In the genomic region with DNA sequence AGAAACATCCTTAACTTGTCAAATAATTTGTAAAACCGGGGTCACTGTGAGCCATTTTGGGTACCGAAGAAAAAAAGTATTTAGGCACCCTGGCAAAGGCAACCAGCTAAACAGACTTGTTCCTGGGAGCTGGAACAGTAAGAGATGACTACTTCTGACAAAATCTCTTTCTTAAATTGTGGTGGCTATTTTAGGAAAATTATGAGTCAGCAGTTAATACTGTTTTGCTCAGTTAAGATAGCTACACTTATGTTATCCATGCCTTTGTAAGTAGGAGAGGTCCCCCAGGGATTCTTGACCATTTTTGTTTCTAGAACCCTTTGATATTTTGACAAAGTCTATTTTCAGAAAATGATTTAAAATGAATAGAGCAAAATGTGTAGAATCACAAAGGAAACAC, we compare ENCODE assay signal across 15 cellular contexts.
DNase-seq lines count a peak whose midpoint lies in the region; ATAC-seq, FAIRE-seq and TF ChIP-seq lines count a peak whose summit lies in the region.
"Had no signal": no experiment of that assay in that cellular context is flagged by ENCODE, and none has a peak within 500 bp of the region (broad histone marks: within the 10 kb centered on the region; RNA-seq: fewer than 3 reads in every experiment).

No MANE protein-coding gene starts in this region.

- peak; percentile 54 to 58 for ATAC-seq in right cardiac atrium
- ATAC-seq in naive thymus-derived CD8-positive, alpha-beta T cell = no peak
- ATAC-seq: CD8-positive, alpha-beta T cell had no signal

- no peaks in the 10 kb centered on the region for H4K20me1 ChIP-seq in mammary epithelial cell (ENCODE audit: insufficient read depth, low read length)

- H3K4me1 Mint-ChIP-seq in naive thymus-derived CD8-positive, alpha-beta T cell = peaks cover 0 to 13% (median 10%) of the 10 kb centered on the region in 4 donors

- H3K4me3 Mint-ChIP-seq in naive thymus-derived CD8-positive, alpha-beta T cell = no peak overlapping the region
- H3K4me3 Mint-ChIP-seq: CD8-positive, alpha-beta T cell; immature natural killer cell had no signal

- H3K27ac Mint-ChIP-seq in naive thymus-derived CD8-positive, alpha-beta T cell = no peak overlapping the region

- in situ Hi-C loops in ACHN (cut with HindIII; ENCODE audit: low pct_ligation_motif_present, low pct_unique_long_range_greater_than_20kb, low sequenced_read_pairs) (no loop called here), mammary epithelial cell (cut with MboI; ENCODE audit: low sequenced_read_pairs in 2 of 2) (no loop called here)

- H3K36me3 ChIP-seq in mammary epithelial cell (ENCODE audit: insufficient read depth, low read length) = peaks cover 6% of the 10 kb centered on the region

- H3K4me3 ChIP-seq in mammary epithelial cell (replicated peaks in 1 of 3; ENCODE audit: insufficient read depth in 1 of 3, low read depth in 2 of 3, low read length in 3 of 3) (no peak overlapping the region), right cardiac atrium (ENCODE audit: low read length) (no peak overlapping the region)

- H3K4me2 ChIP-seq in mammary epithelial cell (ENCODE audit: insufficient read depth, low read depth, low read length) = peak overlapping the region; percentile 9

- H3K9me3 ChIP-seq in mammary epithelial cell (replicated peaks; ENCODE audit: insufficient read depth, low read length) = no peaks in the 10 kb centered on the region
- no peaks in the 10 kb centered on the region for H3K9me3 ChIP-seq in right cardiac atrium (ENCODE audit: control insufficient read depth, low read length)

- no TSS peak for BruUV-seq in mammary epithelial cell (replicated peaks; lab: Mats Ljungman, UMichigan)

- intact Hi-C loops in mammary epithelial cell (cut with micrococcal nuclease) = loop anchor here (2.0 kb wide), 1 partner anchor 14 kb away; no protein-coding TSS in a partner anchor
- intact Hi-C loops in right cardiac atrium (cut with DNase I) = no loop called here

- H3K27me3 Mint-ChIP-seq in naive thymus-derived CD8-positive, alpha-beta T cell = no peaks in the 10 kb centered on the region

- 75% methylated on average over 2 of the region's 2 CpGs for WGBS in mammary epithelial cell (ENCODE audit: low coverage, missing lambda C conversion rate)
- WGBS in right cardiac atrium = 65% methylated on average over 2 of the region's 2 CpGs

- no peaks in the 10 kb centered on the region for H3K79me2 ChIP-seq in mammary epithelial cell (ENCODE audit: insufficient read depth, low read length)

- H2AFZ ChIP-seq in mammary epithelial cell (ENCODE audit: low read depth, low read length) = no peak overlapping the region

- no peak for FAIRE-seq in GM12892 (lab: Jason Lieb, UNC)
- FAIRE-seq: endometrium had no signal

- TF ChIP-seq POLR2A in GM12892 (IDR thresholded peaks at IDR 0.05; ENCODE audit: low read depth, low read length) = no peak

- H3K27me3 ChIP-seq in mammary epithelial cell (ENCODE audit: insufficient read depth, low read length) (no peaks in the 10 kb centered on the region), right cardiac atrium (ENCODE audit: control insufficient read depth, insufficient read depth) (no peaks in the 10 kb centered on the region)

- no peaks in the 10 kb centered on the region for H3K9me3 Mint-ChIP-seq in naive thymus-derived CD8-positive, alpha-beta T cell
- H3K9me3 Mint-ChIP-seq: CD8-positive, alpha-beta T cell; immature natural killer cell had no signal

- TF ChIP-seq CTCF in mammary epithelial cell (conservative IDR thresholded peaks at IDR 0.05 in 1 of 2, IDR thresholded peaks at IDR 0.05 in 1 of 2; ENCODE audit: extremely low read depth in 1 of 2, insufficient read depth in 1 of 2, low read depth in 1 of 2, low read length in 2 of 2) = no peak

- POLR2A ChIA-PET in naive thymus-derived CD8-positive, alpha-beta T cell (lab: Charles Lee) = no interaction called here

- DNase-seq in ACHN (peak; percentile 16), HS-5 (ENCODE audit: low read depth) (peak; percentile 39), mammary epithelial cell (peak; percentile 20), right cardiac atrium (no peak), DMS79 treated with DMSO at 0.1 percent for 48 hours (lab: John Stamatoyannopoulos, UW) (no peak), GM12892 (ENCODE audit: insufficient read length) (no peak), epidermal melanocyte (ENCODE audit: insufficient read length, low spot score) (no peak)
- DNase-seq in naive thymus-derived CD8-positive, alpha-beta T cell = no peak
- DNase-seq: activated naive CD4-positive, alpha-beta T cell treated with Interleukin-2 at 50 U/mL for 16 hours; CD8-positive, alpha-beta T cell; immature natural killer cell; occipital lobe; stimulated activated CD4-positive, alpha-beta T cell treated with anti-CD3 and anti-CD28 coated beads, Interleukin-4, amount 100 ng/mL, for 4 hours; T-helper 1 cell had no signal

- peaks cover 0 to 78% (median 13%) of the 10 kb centered on the region in 3 donors for H3K36me3 Mint-ChIP-seq in naive thymus-derived CD8-positive, alpha-beta T cell

- dilution Hi-C loops in mammary epithelial cell (cut with HindIII; ENCODE audit: low sequenced_read_pairs) = no loop called here

- CTCF ChIA-PET in mammary epithelial cell (lab: Charles Lee; ENCODE audit: low non-redundant PET) = no interaction called here

- H3K4me1 ChIP-seq in mammary epithelial cell (ENCODE audit: insufficient read depth, low read length) (peaks cover 5% of the 10 kb centered on the region), right cardiac atrium (ENCODE audit: control insufficient read depth, insufficient read depth, low read length) (peaks cover 1% of the 10 kb centered on the region)

- no peak overlapping the region for H3K9ac ChIP-seq in mammary epithelial cell (ENCODE audit: insufficient read depth, low read length)

- H3K27ac ChIP-seq in mammary epithelial cell (ENCODE audit: insufficient read depth, low read depth, low read length) = no peak overlapping the region
- H3K27ac ChIP-seq in right cardiac atrium (ENCODE audit: low read length) = no peak overlapping the region

Comparison
In these comparisons a context has a peak if more than half of its experiments do, and no peak if none do; other contexts are left out.
1. DNase-seq: peak in ACHN (single experiment), HS-5 (single experiment) and mammary epithelial cell (single experiment); none in right cardiac atrium (0 of 3), DMS79 treated with DMSO at 0.1 percent for 48 hours (single experiment), GM12892 (single experiment), epidermal melanocyte (single experiment) and naive thymus-derived CD8-positive, alpha-beta T cell (0 of 10).
2. ATAC-seq: peak in right cardiac atrium (2 of 2); none in naive thymus-derived CD8-positive, alpha-beta T cell (0 of 2).